In the genomic region with DNA sequence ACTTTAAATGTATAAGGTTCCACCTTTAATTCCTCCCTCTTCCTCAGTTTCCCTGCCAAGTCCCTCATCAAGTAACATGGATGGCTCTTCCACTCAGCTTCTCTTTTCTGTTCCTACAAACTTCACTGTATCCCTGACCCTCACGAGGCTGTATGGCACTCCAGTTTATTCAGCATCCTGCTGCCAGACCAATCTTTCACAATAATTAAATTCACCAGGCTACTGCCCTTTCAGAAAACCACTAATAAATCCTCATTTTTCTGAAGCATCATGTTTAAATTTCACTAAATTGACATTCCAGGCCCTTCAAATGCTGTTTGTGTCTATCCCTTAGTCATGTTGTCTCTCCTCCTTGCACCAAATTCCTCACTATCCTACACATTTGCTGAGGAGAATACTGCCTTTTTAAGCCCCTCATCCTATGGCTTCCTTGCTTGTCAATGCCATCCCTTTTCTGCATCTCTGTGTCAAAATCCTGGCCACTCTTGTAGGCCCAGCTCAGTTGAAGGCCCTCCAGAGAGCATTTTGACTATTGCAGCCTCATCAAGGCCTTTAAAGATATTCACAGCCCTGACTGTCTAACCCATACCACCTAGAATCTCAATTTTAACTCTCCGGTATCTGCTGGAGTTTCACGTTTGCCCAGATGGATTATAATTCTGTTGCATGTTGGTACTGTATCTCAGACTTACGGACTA, we compare ENCODE assay signal across 12 cellular contexts.
"Had no signal": no experiment of that assay in that cellular context is flagged by ENCODE, and none has a peak within 500 bp of the region (broad histone marks: within the 10 kb centered on the region; RNA-seq: fewer than 3 reads in every experiment).

No MANE protein-coding gene starts in this region.

- H3K36me3 ChIP-seq: esophagus squamous epithelium, sigmoid colon had no signal

- H3K27me3 Mint-ChIP-seq: naive B cell had no signal

- H3K27me3 ChIP-seq: esophagus squamous epithelium, foreskin keratinocyte, sigmoid colon had no signal

- H3K9me3 Mint-ChIP-seq: naive B cell, nephron had no signal

- H3K27ac Mint-ChIP-seq: naive B cell, nephron had no signal

- H3K9me3 ChIP-seq: esophagus squamous epithelium, sigmoid colon had no signal

- FAIRE-seq: kidney had no signal

- H3K36me3 Mint-ChIP-seq: naive B cell had no signal

- H3K4me1 Mint-ChIP-seq: naive B cell, nephron had no signal

- H3K4me3 ChIP-seq: esophagus squamous epithelium, sigmoid colon, skin epidermis had no signal

- H3K4me1 ChIP-seq: esophagus squamous epithelium, foreskin keratinocyte, sigmoid colon had no signal

- H3K27ac ChIP-seq: epithelial cell of prostate, esophagus squamous epithelium, foreskin keratinocyte, sigmoid colon, skin epidermis had no signal

- H3K4me3 Mint-ChIP-seq: nephron had no signal

- DNase-seq: effector memory CD4-positive, alpha-beta T cell; esophagus squamous epithelium; foreskin keratinocyte; kidney; naive B cell; occipital lobe; sigmoid colon; stimulated activated CD4-positive, alpha-beta T cell treated with anti-CD3 and anti-CD28 coated beads, Interleukin-12 subunit alpha, Interleukin-12 subunit beta, amount 100 ng/mL, for 4 hours; stimulated activated naive CD4-positive, alpha-beta T cell had no signal

- ATAC-seq: foreskin keratinocyte had no signal
